Comparison of ENCODE assay signal across 25 cellular contexts in the genomic region with DNA sequence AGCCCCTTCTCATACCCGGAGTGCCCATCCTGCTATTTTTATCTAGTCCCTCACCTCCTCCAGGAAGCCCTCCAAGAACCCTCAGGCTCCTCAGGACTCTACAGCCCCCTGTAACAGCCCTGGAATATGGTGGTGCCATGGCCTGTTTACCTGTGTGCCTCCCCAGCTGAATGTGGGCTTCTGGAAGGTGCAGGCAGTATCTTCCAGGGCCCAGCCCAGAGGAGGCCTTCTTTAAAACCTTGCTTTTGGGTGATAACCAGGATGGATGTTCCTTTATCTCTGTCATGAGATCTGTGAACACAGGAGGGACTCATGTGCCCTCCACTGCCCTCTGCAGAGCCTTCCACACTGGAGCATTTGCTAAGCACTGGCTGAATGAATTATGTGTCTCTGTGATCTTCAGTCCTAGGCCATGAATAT.
"Had no signal": no experiment of that assay in that cellular context is flagged by ENCODE, and none has a peak within 500 bp of the region (broad histone marks: within the 10 kb centered on the region; RNA-seq: fewer than 3 reads in every experiment).

No MANE protein-coding gene starts in this region.

- H2AFZ ChIP-seq: PC-9 had no signal

- H3K4me3 ChIP-seq: adrenal gland, breast epithelium, MG63, PC-9, SK-N-MC had no signal

- DNase-seq: activated CD4-positive, alpha-beta memory T cell treated with anti-CD3 and anti-CD28 coated beads, Interleukin-2, amount 10 ng/mL, durations not matched to agents 7 days and 5 days; activated CD4-positive, alpha-beta T cell treated with anti-CD3 and anti-CD28 coated beads for 36 hours; activated CD4-positive, alpha-beta T cell treated with anti-CD3 and anti-CD28 coated beads, Interleukin-2, amount 50 U/mL, for 1 hour; activated gamma-delta T cell; activated naive CD4-positive, alpha-beta T cell treated with anti-CD3 and anti-CD28 coated beads for 36 hours; activated T-cell treated with anti-CD3 and anti-CD28 coated beads for 4 hours; activated T-cell treated with anti-CD3 and anti-CD28 coated beads, Interleukin-2, amount 50 U/mL, for 48 hours; adrenal gland; aorta; caudate nucleus; MG63; NCI-H1105; NCI-H1436; NCI-H1694 treated with DMSO at 0.1 percent for 48 hours; NCI-H2029 treated with DMSO at 0.1 percent for 48 hours; NCI-H510A treated with DMSO at 0.1 percent for 48 hours; NCI-H69; PC-9; RPMI8226; T-cell had no signal

- H3K9me3 ChIP-seq: adrenal gland, breast epithelium, MG63 had no signal

- H3K4me1 ChIP-seq: breast epithelium had no signal

- H3K36me3 ChIP-seq: adrenal gland, breast epithelium, MG63 had no signal

- ATAC-seq: activated CD4-positive, alpha-beta T cell treated with anti-CD3 and anti-CD28 coated beads for 36 hours; activated T-helper 17 cell treated with anti-CD3 and anti-CD28 coated beads, Interleukin-2, amount 50 U/mL, for 72 hours; Right ventricle myocardium inferior; T-cell had no signal

- H3K27me3 ChIP-seq: adrenal gland, breast epithelium, MG63 had no signal

- H3K4me2 ChIP-seq: PC-9 had no signal

- H3K27ac ChIP-seq: adrenal gland, breast epithelium, PC-9, SK-N-MC, VCaP had no signal
